In genomic region chr1:117556976-117557375, GRCh38 we compare ENCODE assay signal across 3 cellular contexts.
A peak's percentile ranks its signal among the peaks of the same experiment; 100 is the strongest.
TF ChIP-seq lines count a peak whose summit lies in the region.

No MANE protein-coding gene starts in this region.

TF ChIP-seq in HepG2, 621 proteins besides CTCF, POLR2A, EP300 and RAD21:
- TF ChIP-seq ZFP82 (CRISPR knock-in tag; IDR thresholded peaks at IDR 0.05; ENCODE audit: borderline replicate concordance) (no peak), XBP1 (CRISPR knock-in tag; IDR thresholded peaks at IDR 0.05) (no peak), ARNT2 (CRISPR knock-in tag; IDR thresholded peaks at IDR 0.05; ENCODE audit: low read depth) (no peak), ZFY (CRISPR knock-in tag; IDR thresholded peaks at IDR 0.05) (no peak), MAFF (IDR thresholded peaks at IDR 0.05; ENCODE audit: low read depth, low read length) (peak; percentile 76), MAFK (conservative IDR thresholded peaks at IDR 0.05 in 1 of 2, IDR thresholded peaks at IDR 0.05 in 1 of 2; ENCODE audit: low read length in 2 of 2) (peak; percentile 73 to 87)

TF ChIP-seq in IMR-90, 13 proteins besides CTCF, POLR2A, EP300 and RAD21:
- TF ChIP-seq RCOR1 (IDR thresholded peaks at IDR 0.05; ENCODE audit: insufficient replicate concordance, low read length): no peak
- peak; percentile 82 for TF ChIP-seq MAFK (IDR thresholded peaks at IDR 0.05; ENCODE audit: low read depth, low read length)
- TF ChIP-seq ELK1 (IDR thresholded peaks at IDR 0.05; ENCODE audit: borderline replicate concordance, low read depth, low read length): no peak
TF ChIP-seq in IMR-90: peak in this region for 1.

TF ChIP-seq in H1, 55 proteins besides CTCF, POLR2A, EP300 and RAD21:
- TF ChIP-seq NRF1 (IDR thresholded peaks at IDR 0.05; ENCODE audit: low read depth, low read length) (no peak), CBX8 (IDR thresholded peaks at IDR 0.05; ENCODE audit: borderline replicate concordance, low read depth, low read length) (no peak), CHD7 (IDR thresholded peaks at IDR 0.05; ENCODE audit: insufficient replicate concordance, low read length) (no peak), HDAC6 (IDR thresholded peaks at IDR 0.05; ENCODE audit: low read depth, low read length) (no peak), GABPA (IDR thresholded peaks at IDR 0.05; ENCODE audit: borderline replicate concordance, insufficient read depth, low read length) (no peak), MAFK (IDR thresholded peaks at IDR 0.05; ENCODE audit: low read depth, low read length) (0 out of 2 replicates have a peak, but pooled peaks have one; percentile 22)
